1 cellular context compared by ENCODE assay signal in genomic region chr14:105315211-105315721, GRCh38.
A peak's percentile ranks its signal among the peaks of the same experiment; 100 is the strongest.
TF ChIP-seq lines count a peak whose summit lies in the region.

No MANE protein-coding gene starts in this region.

TF ChIP-seq in HEK293, 187 proteins besides CTCF, POLR2A, EP300 and RAD21 (continued from another document):
- TF ChIP-seq PATZ1 (tag by site-specific recombination; IDR thresholded peaks at IDR 0.05) (peak; percentile 52), ZNF426 (tag by site-specific recombination; IDR thresholded peaks at IDR 0.05) (no peak), ZNF488 (tag by site-specific recombination; IDR thresholded peaks at IDR 0.05) (no peak), ZBTB8A (tag by site-specific recombination; IDR thresholded peaks at IDR 0.05) (0 out of 2 replicates have a peak, but pooled peaks have one; percentile 32), ZNF184 (tag by site-specific recombination; IDR thresholded peaks at IDR 0.05) (no peak)
